ENCODE assay signal across 14 cellular contexts in the genomic region with DNA sequence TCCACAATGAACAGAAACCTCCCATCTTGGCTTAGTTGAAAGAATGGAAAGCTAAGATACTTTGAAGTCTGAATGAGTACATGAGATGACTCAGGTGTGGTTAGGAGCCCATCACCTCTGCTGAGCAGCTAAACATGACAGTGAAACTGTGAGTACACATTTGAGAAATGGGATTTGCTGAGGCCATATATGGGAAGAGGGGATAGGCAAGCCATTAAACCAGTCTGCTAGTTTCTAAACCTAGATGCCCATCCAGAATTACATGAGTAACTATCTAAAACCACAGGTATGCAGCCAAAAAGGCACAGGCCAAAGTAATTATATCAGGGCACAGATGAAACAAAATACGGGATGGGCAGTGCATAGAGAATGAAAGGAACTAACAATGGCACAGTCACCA. TPM values are rescaled to one million over a fixed set of nuclear protein-coding genes. Genes with fewer than 3 reads are reported as not detected.
DNase-seq lines count a peak whose midpoint lies in the region; ATAC-seq, FAIRE-seq and TF ChIP-seq lines count a peak whose summit lies in the region.
"Had no signal": no experiment of that assay in that cellular context is flagged by ENCODE, and none has a peak within 500 bp of the region (broad histone marks: within the 10 kb centered on the region; RNA-seq: fewer than 3 reads in every experiment).

No MANE protein-coding gene starts in this region.

- H3K4me3 Mint-ChIP-seq in stimulated activated effector memory CD8-positive, alpha-beta T cell treated with anti-CD3 and anti-CD28 coated beads, Interleukin-12 subunit alpha, Interleukin-12 subunit beta, amount 100 ng/mL, for 72 hours: no peak overlapping the region
- H3K4me3 Mint-ChIP-seq: neural crest cell had no signal

- no peaks in the 10 kb centered on the region for H3K79me2 ChIP-seq in PC-3 (ENCODE audit: low read length)

- H3K9ac ChIP-seq in PC-3 (ENCODE audit: low read length): no peak overlapping the region

- TF ChIP-seq POLR2A in H54 (IDR thresholded peaks at IDR 0.05; ENCODE audit: low read depth, low read length): no peak

- ATAC-seq in activated naive CD4-positive, alpha-beta T cell treated with anti-CD3 and anti-CD28 coated beads, Interleukin-2, amount 50 U/mL, for 72 hours: peak; percentile 88 to 95
- ATAC-seq in HG02884 (IDR thresholded peaks at IDR 0.05; ENCODE audit: unreplicated experiment) (peak; percentile 51), PC-3 (peak; percentile 64)
- ATAC-seq in stimulated activated effector memory CD8-positive, alpha-beta T cell treated with anti-CD3 and anti-CD28 coated beads, Interleukin-12 subunit alpha, Interleukin-12 subunit beta, amount 100 ng/mL, for 72 hours: peak; percentile 68
- ATAC-seq: left lobe of liver had no signal

- no peaks in the 10 kb centered on the region for H3K9me2 ChIP-seq in PC-3 (replicated peaks; ENCODE audit: low read length)

- H3K9me3 Mint-ChIP-seq in activated naive CD4-positive, alpha-beta T cell treated with anti-CD3 and anti-CD28 coated beads, Interleukin-2, amount 50 U/mL, for 72 hours: peaks cover 0 to 7% of the 10 kb centered on the region in 2 donors
- H3K9me3 Mint-ChIP-seq in stimulated activated effector memory CD8-positive, alpha-beta T cell treated with anti-CD3 and anti-CD28 coated beads, Interleukin-12 subunit alpha, Interleukin-12 subunit beta, amount 100 ng/mL, for 72 hours: no peaks in the 10 kb centered on the region
- H3K9me3 Mint-ChIP-seq: neural crest cell had no signal

- no peaks in the 10 kb centered on the region for H3K9me3 ChIP-seq in PC-3 (ENCODE audit: low read length)
- H3K9me3 ChIP-seq: ascending aorta, Peyer's patch, spleen had no signal

- H3K36me3 ChIP-seq in PC-3 (ENCODE audit: low read depth, low read length): no peaks in the 10 kb centered on the region
- H3K36me3 ChIP-seq: ascending aorta, Peyer's patch, spleen had no signal

- H3K27ac ChIP-seq in PC-3 (ENCODE audit: low read length): peak overlapping the region; percentile 70
- H3K27ac ChIP-seq: ascending aorta, Peyer's patch, spleen had no signal

- no peak for FAIRE-seq in H54 (lab: Jason Lieb, UNC)

- POLR2A ChIA-PET in PC-3 (lab: Charles Lee; ENCODE audit: unreplicated experiment): no interaction called here

- no peaks in the 10 kb centered on the region for H3K4me1 Mint-ChIP-seq in stimulated activated effector memory CD8-positive, alpha-beta T cell treated with anti-CD3 and anti-CD28 coated beads, Interleukin-12 subunit alpha, Interleukin-12 subunit beta, amount 100 ng/mL, for 72 hours
- H3K4me1 Mint-ChIP-seq: neural crest cell had no signal

- TF ChIP-seq CTCF in PC-3 (conservative IDR thresholded peaks at IDR 0.05; ENCODE audit: low read depth, low read length): no peak

- peak overlapping the region; percentile 33; the same call in 1 of the 2 replicates for H3K4me2 ChIP-seq in PC-3 (ENCODE audit: low read length)

- no TSS peak for BruUV-seq in PC-3 (replicated peaks; lab: Mats Ljungman, UMichigan)

- CTCF ChIA-PET in PC-3 (lab: Charles Lee): no interaction called here

- intact Hi-C loops in PC-3 (cut with micrococcal nuclease): no loop called here

- H3F3A ChIP-seq in PC-3 (ENCODE audit: low read length, unreplicated experiment): no peaks in the 10 kb centered on the region

- peak in 1 of 2 donors; percentile 21 for DNase-seq in activated naive CD4-positive, alpha-beta T cell treated with anti-CD3 and anti-CD28 coated beads, Interleukin-2, amount 50 U/mL, for 72 hours (ENCODE audit: low spot score in 2 of 2)
- no peak for DNase-seq in activated naive CD4-positive, alpha-beta T cell treated with Interleukin-2 at 50 U/mL for 16 hours
- peak; percentile 93 for DNase-seq in PC-3
- DNase-seq in stimulated activated effector memory CD8-positive, alpha-beta T cell treated with anti-CD3 and anti-CD28 coated beads, Interleukin-12 subunit alpha, Interleukin-12 subunit beta, amount 100 ng/mL, for 72 hours (ENCODE audit: low spot score in 2 of 2): no peak
- no peak for DNase-seq in midbrain (lab: John Stamatoyannopoulos, UW)
- no peak for DNase-seq in H54 (ENCODE audit: insufficient read length, low spot score)
- no peak for DNase-seq in ecto neural progenitor cell (ENCODE audit: low spot score)
- DNase-seq: effector memory CD4-positive, alpha-beta T cell; Peyer's patch; spleen had no signal

- peak overlapping the region in 1 of 2 donors; percentile 73 for H3K27ac Mint-ChIP-seq in activated naive CD4-positive, alpha-beta T cell treated with anti-CD3 and anti-CD28 coated beads, Interleukin-2, amount 50 U/mL, for 72 hours
- H3K27ac Mint-ChIP-seq in stimulated activated effector memory CD8-positive, alpha-beta T cell treated with anti-CD3 and anti-CD28 coated beads, Interleukin-12 subunit alpha, Interleukin-12 subunit beta, amount 100 ng/mL, for 72 hours: no peak overlapping the region

- H3K27me3 ChIP-seq in PC-3 (ENCODE audit: low read length): peaks cover 22% of the 10 kb centered on the region; the same call in 1 of the 2 replicates
- H3K27me3 ChIP-seq: ascending aorta, Peyer's patch had no signal

- H3K4me3 ChIP-seq in PC-3 (ENCODE audit: low read length): no peak overlapping the region
- H3K4me3 ChIP-seq: ascending aorta, Peyer's patch, spleen had no signal

- no peaks in the 10 kb centered on the region for H4K20me1 ChIP-seq in PC-3 (ENCODE audit: low read length)

- no peak overlapping the region for H2AFZ ChIP-seq in PC-3 (ENCODE audit: low read length)

- H3K4me1 ChIP-seq in PC-3 (ENCODE audit: insufficient read depth, low read length): peaks cover 21% of the 10 kb centered on the region
- H3K4me1 ChIP-seq: ascending aorta, Peyer's patch, spleen had no signal

- H3K36me3 Mint-ChIP-seq in activated naive CD4-positive, alpha-beta T cell treated with anti-CD3 and anti-CD28 coated beads, Interleukin-2, amount 50 U/mL, for 72 hours: no peaks in the 10 kb centered on the region
- no peaks in the 10 kb centered on the region for H3K36me3 Mint-ChIP-seq in stimulated activated effector memory CD8-positive, alpha-beta T cell treated with anti-CD3 and anti-CD28 coated beads, Interleukin-12 subunit alpha, Interleukin-12 subunit beta, amount 100 ng/mL, for 72 hours

RNA-seq across cellular contexts. Expression of gene NKX2-1, which starts 41.2 kb away (rescaled TPM):
- not detected for total RNA-seq in activated naive CD4-positive, alpha-beta T cell treated with anti-CD3 and anti-CD28 coated beads, Interleukin-2, amount 50 U/mL, for 72 hours
- not detected in 2 replicates for total RNA-seq in PC-3 (2014; rRNA removed)
- total RNA-seq: ascending aorta, neural crest cell, Peyer's patch, spleen had no signal
